Comparison of ENCODE assay signal across 1 cellular context in the genomic region with DNA sequence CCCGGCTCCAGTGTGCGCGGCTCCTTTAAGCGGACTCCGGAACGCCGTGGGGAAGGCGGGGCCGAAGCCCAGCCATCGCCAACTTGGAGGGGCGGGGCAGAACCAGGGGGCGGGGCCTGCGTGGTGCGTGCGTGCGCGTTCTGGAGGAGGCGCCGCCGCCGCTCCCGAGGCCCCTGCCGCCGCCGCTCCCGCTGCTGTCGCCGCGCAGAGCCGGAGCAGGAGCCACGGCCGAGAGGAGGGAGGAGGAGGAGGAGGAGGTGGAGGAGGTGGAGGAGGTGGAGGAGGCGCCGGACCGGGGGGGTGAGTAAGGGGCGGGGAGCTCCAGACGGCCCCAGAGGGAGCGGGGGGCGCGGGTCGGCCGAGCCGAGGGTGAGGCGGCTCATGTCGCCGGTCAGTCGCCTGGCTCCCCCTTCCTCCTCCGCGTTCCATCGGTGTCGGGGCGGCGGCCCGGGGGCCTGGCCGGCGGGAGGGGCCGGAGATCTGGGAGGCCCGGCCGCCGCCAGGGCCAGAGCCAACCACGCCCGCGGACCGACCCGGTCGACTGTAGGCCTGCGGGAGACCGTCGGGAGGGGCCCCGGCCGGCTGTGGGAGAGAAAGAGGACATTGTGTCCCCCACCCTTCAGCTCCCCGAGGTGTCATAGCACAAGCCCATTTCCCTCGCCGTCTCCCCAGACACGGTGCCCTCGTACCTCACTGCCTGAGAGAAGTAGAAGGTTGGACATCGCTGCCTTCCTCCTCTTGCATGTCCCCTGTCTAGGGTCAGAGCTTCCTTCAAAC.
TF ChIP-seq lines count a peak whose summit lies in the region.

RAP1A (plus strand) TSS at position 155 of the 777 bp plus-strand sequence. CDS start 71,572 bp downstream, outside the sequence.

TF ChIP-seq in K562, 482 proteins besides CTCF, POLR2A, EP300 and RAD21 (continued from another document and continues in another):
- TF ChIP-seq, protein P1, sequence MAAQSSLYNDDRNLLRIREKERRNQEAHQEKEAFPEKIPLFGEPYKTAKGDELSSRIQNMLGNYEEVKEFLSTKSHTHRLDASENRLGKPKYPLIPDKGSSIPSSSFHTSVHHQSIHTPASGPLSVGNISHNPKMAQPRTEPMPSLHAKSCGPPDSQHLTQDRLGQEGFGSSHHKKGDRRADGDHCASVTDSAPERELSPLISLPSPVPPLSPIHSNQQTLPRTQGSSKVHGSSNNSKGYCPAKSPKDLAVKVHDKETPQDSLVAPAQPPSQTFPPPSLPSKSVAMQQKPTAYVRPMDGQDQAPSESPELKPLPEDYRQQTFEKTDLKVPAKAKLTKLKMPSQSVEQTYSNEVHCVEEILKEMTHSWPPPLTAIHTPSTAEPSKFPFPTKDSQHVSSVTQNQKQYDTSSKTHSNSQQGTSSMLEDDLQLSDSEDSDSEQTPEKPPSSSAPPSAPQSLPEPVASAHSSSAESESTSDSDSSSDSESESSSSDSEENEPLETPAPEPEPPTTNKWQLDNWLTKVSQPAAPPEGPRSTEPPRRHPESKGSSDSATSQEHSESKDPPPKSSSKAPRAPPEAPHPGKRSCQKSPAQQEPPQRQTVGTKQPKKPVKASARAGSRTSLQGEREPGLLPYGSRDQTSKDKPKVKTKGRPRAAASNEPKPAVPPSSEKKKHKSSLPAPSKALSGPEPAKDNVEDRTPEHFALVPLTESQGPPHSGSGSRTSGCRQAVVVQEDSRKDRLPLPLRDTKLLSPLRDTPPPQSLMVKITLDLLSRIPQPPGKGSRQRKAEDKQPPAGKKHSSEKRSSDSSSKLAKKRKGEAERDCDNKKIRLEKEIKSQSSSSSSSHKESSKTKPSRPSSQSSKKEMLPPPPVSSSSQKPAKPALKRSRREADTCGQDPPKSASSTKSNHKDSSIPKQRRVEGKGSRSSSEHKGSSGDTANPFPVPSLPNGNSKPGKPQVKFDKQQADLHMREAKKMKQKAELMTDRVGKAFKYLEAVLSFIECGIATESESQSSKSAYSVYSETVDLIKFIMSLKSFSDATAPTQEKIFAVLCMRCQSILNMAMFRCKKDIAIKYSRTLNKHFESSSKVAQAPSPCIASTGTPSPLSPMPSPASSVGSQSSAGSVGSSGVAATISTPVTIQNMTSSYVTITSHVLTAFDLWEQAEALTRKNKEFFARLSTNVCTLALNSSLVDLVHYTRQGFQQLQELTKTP (IDR thresholded peaks at IDR 0.05; ENCODE audit: low read depth in 1 of 2, partially characterized antibody in 2 of 2), result no peak
- TF ChIP-seq ZNF511 (CRISPR knock-in tag; IDR thresholded peaks at IDR 0.05), result peak; percentile 43; the same call in 1 of the 2 replicates
- TF ChIP-seq NEUROD1 (IDR thresholded peaks at IDR 0.05; ENCODE audit: borderline replicate concordance, low read depth, low read length, partially characterized antibody), result peak; percentile 11
- TF ChIP-seq POLR2B (IDR thresholded peaks at IDR 0.05; ENCODE audit: low read depth, partially characterized antibody), result peak; percentile 71
- no peak for TF ChIP-seq KAT2B (IDR thresholded peaks at IDR 0.05; ENCODE audit: low read depth, low read length)
- 0 out of 2 replicates have a peak, but pooled peaks have one; percentile 30 for TF ChIP-seq XRCC5 (IDR thresholded peaks at IDR 0.05; ENCODE audit: low read depth, low read length)
- TF ChIP-seq TEAD4 (IDR thresholded peaks at IDR 0.05; ENCODE audit: low read length), result no peak
- TF ChIP-seq TEAD4 (CRISPR knock-in tag; IDR thresholded peaks at IDR 0.05; ENCODE audit: borderline replicate concordance), result 0 out of 2 replicates have a peak, but pooled peaks have one; percentile 27
- TF ChIP-seq, protein P2, sequence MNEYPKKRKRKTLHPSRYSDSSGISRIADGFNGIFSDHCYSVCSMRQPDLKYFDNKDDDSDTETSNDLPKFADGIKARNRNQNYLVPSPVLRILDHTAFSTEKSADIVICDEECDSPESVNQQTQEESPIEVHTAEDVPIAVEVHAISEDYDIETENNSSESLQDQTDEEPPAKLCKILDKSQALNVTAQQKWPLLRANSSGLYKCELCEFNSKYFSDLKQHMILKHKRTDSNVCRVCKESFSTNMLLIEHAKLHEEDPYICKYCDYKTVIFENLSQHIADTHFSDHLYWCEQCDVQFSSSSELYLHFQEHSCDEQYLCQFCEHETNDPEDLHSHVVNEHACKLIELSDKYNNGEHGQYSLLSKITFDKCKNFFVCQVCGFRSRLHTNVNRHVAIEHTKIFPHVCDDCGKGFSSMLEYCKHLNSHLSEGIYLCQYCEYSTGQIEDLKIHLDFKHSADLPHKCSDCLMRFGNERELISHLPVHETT (CRISPR knock-in tag; conservative IDR thresholded peaks at IDR 0.05 in 1 of 2, IDR thresholded peaks at IDR 0.05 in 1 of 2), result peak in 1 of 2 experiments; percentile 93; a peak in 2 of 4 replicates
- TF ChIP-seq POLR2G (IDR thresholded peaks at IDR 0.05; ENCODE audit: low read depth, low read length), result peak; percentile 88
- no peak; the same call in 1 of the 2 replicates for TF ChIP-seq ZNF740 (CRISPR knock-in tag; IDR thresholded peaks at IDR 0.05)
- TF ChIP-seq ZNF740 (tag; IDR thresholded peaks at IDR 0.05), result peak in 1 of 2 experiments; percentile 39; a peak in 1 of 4 replicates
- TF ChIP-seq HNRNPLL (IDR thresholded peaks at IDR 0.05; ENCODE audit: low read depth, low read length, poor library complexity, severe bottlenecking), result peak; percentile 31
- peak; percentile 87; the same call in 1 of the 2 replicates for TF ChIP-seq ZBTB7A (IDR thresholded peaks at IDR 0.05; ENCODE audit: borderline replicate concordance, control insufficient read depth, low read depth, low read length)
- TF ChIP-seq E2F6 (IDR thresholded peaks at IDR 0.05; ENCODE audit: borderline replicate concordance in 1 of 2, extremely low read depth in 1 of 2, insufficient read depth in 1 of 2, insufficient read length in 1 of 2, low read depth in 1 of 2, low read length in 1 of 2, poor library complexity in 1 of 2, severe bottlenecking in 1 of 2), result peak in 1 of 2 experiments; percentile 29
- 0 out of 2 replicates have a peak, but pooled peaks have one; percentile 47 for TF ChIP-seq MBD2 (IDR thresholded peaks at IDR 0.05; ENCODE audit: borderline replicate concordance, low read depth)
- peak; percentile 46; the same call in 1 of the 2 replicates for TF ChIP-seq MTA3 (IDR thresholded peaks at IDR 0.05; ENCODE audit: borderline replicate concordance)
- no peak for TF ChIP-seq ZFP91 (CRISPR knock-in tag; IDR thresholded peaks at IDR 0.05)
- peak; percentile 54 for TF ChIP-seq ATF7 (IDR thresholded peaks at IDR 0.05)
- TF ChIP-seq NRF1 (conservative IDR thresholded peaks at IDR 0.05 in 1 of 2, IDR thresholded peaks at IDR 0.05 in 1 of 2), result peak; percentile 86
- TF ChIP-seq KAT7 (CRISPR knock-in tag; IDR thresholded peaks at IDR 0.05; ENCODE audit: borderline replicate concordance), result 0 out of 2 replicates have a peak, but pooled peaks have one; percentile 39
- TF ChIP-seq, protein P3, sequence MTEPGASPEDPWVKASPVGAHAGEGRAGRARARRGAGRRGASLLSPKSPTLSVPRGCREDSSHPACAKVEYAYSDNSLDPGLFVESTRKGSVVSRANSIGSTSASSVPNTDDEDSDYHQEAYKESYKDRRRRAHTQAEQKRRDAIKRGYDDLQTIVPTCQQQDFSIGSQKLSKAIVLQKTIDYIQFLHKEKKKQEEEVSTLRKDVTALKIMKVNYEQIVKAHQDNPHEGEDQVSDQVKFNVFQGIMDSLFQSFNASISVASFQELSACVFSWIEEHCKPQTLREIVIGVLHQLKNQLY (CRISPR knock-in tag; conservative IDR thresholded peaks at IDR 0.05), result 0 out of 4 replicates have a peak, but pooled peaks of 1 of the 2 experiments have one; percentile 37
- peak; percentile 38; the same call in 1 of the 2 replicates for TF ChIP-seq MYC (IDR thresholded peaks at IDR 0.05; ENCODE audit: low read depth, low read length)
- TF ChIP-seq MYC (CRISPR knock-in tag; IDR thresholded peaks at IDR 0.05; ENCODE audit: borderline replicate concordance, low read depth), result no peak
- TF ChIP-seq FOXJ2 (tag; IDR thresholded peaks at IDR 0.05), result no peak
- TF ChIP-seq POU5F1 (IDR thresholded peaks at IDR 0.05; ENCODE audit: borderline replicate concordance, low read depth, low read length, partially characterized antibody), result peak; percentile 8
- TF ChIP-seq RBFOX2 (IDR thresholded peaks at IDR 0.05; ENCODE audit: low read depth, low read length), result peak; percentile 83
- peak; percentile 76 for TF ChIP-seq TAF1 (IDR thresholded peaks at IDR 0.05; ENCODE audit: control insufficient read depth, extremely low read depth, insufficient read depth, low read length, severe bottlenecking)
- TF ChIP-seq SIN3A (IDR thresholded peaks at IDR 0.05; ENCODE audit: borderline replicate concordance in 2 of 2, control insufficient read depth in 1 of 2, low read depth in 2 of 2, low read length in 2 of 2), result peak; percentile 49 to 59; a peak in 2 of 4 replicates
- peak; percentile 7 for TF ChIP-seq CREM (IDR thresholded peaks at IDR 0.05; ENCODE audit: low read depth)
- TF ChIP-seq NR4A1 (CRISPR knock-in tag; IDR thresholded peaks at IDR 0.05), result 0 out of 2 replicates have a peak, but pooled peaks have one; percentile 8
- TF ChIP-seq NR4A1 (tag; IDR thresholded peaks at IDR 0.05), result no peak
- TF ChIP-seq ATF1 (CRISPR knock-in tag; IDR thresholded peaks at IDR 0.05), result no peak
- 0 out of 2 replicates have a peak, but pooled peaks have one; percentile 6 for TF ChIP-seq ATF1 (tag; IDR thresholded peaks at IDR 0.05)
- TF ChIP-seq RBBP5 (IDR thresholded peaks at IDR 0.05; ENCODE audit: borderline replicate concordance, insufficient read depth, low read length, poor library complexity, severe bottlenecking), result peak; percentile 82
- peak; percentile 66 to 95; a peak in 3 of 4 replicates for TF ChIP-seq UBTF (IDR thresholded peaks at IDR 0.05; ENCODE audit: borderline replicate concordance in 1 of 2, low read depth in 2 of 2, low read length in 2 of 2)
- TF ChIP-seq TOE1 (IDR thresholded peaks at IDR 0.05; ENCODE audit: borderline replicate concordance), result 0 out of 2 replicates have a peak, but pooled peaks have one; percentile 12
- no peak for TF ChIP-seq TOE1 (CRISPR knock-in tag; IDR thresholded peaks at IDR 0.05; ENCODE audit: borderline replicate concordance, low read depth)
- no peak for TF ChIP-seq MEIS2 (IDR thresholded peaks at IDR 0.05; ENCODE audit: partially characterized antibody)
- 0 out of 2 replicates have a peak, but pooled peaks have one; percentile 14 for TF ChIP-seq ZNF57 (CRISPR knock-in tag; IDR thresholded peaks at IDR 0.05)
- TF ChIP-seq ZNF354B (CRISPR knock-in tag; IDR thresholded peaks at IDR 0.05), result no peak
- 0 out of 4 replicates have a peak, but pooled peaks of 1 of the 2 experiments have one; percentile 33 for TF ChIP-seq RCOR1 (IDR thresholded peaks at IDR 0.05; ENCODE audit: borderline replicate concordance in 1 of 2, low read depth in 2 of 2, low read length in 2 of 2)
- peak in 1 of 2 experiments; percentile 73; a peak in 1 of 4 replicates for TF ChIP-seq KDM4B (IDR thresholded peaks at IDR 0.05; ENCODE audit: borderline replicate concordance in 2 of 2, low read depth in 1 of 2)
- TF ChIP-seq NFRKB (IDR thresholded peaks at IDR 0.05; ENCODE audit: low read depth), result 0 out of 2 replicates have a peak, but pooled peaks have one; percentile 27
- peak; percentile 59 for TF ChIP-seq CTBP1 (IDR thresholded peaks at IDR 0.05; ENCODE audit: borderline replicate concordance)
- TF ChIP-seq BRF1 (IDR thresholded peaks at IDR 0.05; ENCODE audit: borderline replicate concordance, extremely low read depth, insufficient read length), result no peak
- TF ChIP-seq ZFX (CRISPR knock-in tag; IDR thresholded peaks at IDR 0.05), result peak; percentile 89
- peak in 2 of 3 experiments; percentile 38 to 65 for TF ChIP-seq YY1 (IDR thresholded peaks at IDR 0.05; ENCODE audit: borderline replicate concordance in 1 of 3, control insufficient read depth in 1 of 3, extremely low read depth in 1 of 3, insufficient read depth in 3 of 3, insufficient read length in 1 of 3, insufficient replicate concordance in 2 of 3, low read depth in 1 of 3, low read length in 2 of 3)
